ENCODE assay signal across 1 cellular context in the genomic region with DNA sequence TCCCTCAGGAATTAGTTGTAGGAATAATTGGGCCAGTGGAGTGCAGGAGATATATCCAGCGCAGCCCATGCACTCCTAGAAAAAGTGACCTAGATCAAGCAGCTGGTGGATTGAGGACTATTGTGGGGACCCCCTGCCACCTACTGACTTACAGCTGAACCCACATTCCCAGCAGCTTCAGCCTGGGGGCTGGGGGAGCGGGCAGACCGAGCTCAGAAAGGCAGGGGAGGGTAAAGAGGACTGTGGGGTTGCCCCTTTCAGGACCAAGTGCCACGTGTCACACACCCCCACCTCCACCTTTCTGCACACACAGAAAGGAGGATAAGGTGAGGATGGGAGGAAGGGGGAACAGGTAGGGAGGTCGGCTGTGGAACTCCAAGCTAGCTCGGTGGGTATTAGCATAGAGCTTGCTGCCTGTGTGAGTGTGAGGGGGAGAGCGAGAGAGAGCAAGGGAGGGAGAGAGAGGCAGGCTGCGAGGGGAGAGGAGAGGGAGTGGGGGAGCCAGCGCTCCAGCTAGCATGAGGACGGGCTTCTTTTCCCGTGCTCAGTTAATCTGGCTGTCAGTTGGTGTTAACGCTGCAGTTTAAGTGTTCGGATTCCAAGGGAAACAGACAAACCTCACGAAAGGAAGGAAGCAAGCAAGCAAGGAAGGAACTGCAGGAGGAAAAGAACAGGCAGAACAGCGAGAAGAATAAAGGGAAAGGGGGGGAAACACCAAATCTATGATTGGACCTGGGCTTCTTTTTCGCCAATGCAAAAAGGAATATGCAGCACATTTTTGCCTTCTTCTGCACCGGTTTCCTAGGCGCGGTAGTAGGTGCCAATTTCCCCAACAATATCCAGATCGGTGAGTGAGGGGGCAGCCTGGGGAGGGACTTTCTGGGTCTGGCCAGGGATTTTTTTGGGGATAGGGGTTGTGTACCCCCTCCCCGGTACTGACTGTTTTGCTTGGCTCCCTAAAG.
TF ChIP-seq lines count a peak whose summit lies in the region.

A gene (plus strand): TSS at position 547 of the 962 bp plus-strand sequence.

TF ChIP-seq in WTC11, 78 proteins besides CTCF, POLR2A, EP300 and RAD21 (continued from another document):
- TF ChIP-seq, protein P1, sequence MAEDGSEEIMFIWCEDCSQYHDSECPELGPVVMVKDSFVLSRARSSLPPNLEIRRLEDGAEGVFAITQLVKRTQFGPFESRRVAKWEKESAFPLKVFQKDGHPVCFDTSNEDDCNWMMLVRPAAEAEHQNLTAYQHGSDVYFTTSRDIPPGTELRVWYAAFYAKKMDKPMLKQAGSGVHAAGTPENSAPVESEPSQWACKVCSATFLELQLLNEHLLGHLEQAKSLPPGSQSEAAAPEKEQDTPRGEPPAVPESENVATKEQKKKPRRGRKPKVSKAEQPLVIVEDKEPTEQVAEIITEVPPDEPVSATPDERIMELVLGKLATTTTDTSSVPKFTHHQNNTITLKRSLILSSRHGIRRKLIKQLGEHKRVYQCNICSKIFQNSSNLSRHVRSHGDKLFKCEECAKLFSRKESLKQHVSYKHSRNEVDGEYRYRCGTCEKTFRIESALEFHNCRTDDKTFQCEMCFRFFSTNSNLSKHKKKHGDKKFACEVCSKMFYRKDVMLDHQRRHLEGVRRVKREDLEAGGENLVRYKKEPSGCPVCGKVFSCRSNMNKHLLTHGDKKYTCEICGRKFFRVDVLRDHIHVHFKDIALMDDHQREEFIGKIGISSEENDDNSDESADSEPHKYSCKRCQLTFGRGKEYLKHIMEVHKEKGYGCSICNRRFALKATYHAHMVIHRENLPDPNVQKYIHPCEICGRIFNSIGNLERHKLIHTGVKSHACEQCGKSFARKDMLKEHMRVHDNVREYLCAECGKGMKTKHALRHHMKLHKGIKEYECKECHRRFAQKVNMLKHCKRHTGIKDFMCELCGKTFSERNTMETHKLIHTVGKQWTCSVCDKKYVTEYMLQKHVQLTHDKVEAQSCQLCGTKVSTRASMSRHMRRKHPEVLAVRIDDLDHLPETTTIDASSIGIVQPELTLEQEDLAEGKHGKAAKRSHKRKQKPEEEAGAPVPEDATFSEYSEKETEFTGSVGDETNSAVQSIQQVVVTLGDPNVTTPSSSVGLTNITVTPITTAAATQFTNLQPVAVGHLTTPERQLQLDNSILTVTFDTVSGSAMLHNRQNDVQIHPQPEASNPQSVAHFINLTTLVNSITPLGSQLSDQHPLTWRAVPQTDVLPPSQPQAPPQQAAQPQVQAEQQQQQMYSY (CRISPR knock-in tag; IDR thresholded peaks at IDR 0.05) = no peak
- TF ChIP-seq JUN (CRISPR knock-in tag; IDR thresholded peaks at IDR 0.05) (no peak), MYBL2 (CRISPR knock-in tag; IDR thresholded peaks at IDR 0.05) (no peak), TEAD4 (CRISPR knock-in tag; IDR thresholded peaks at IDR 0.05) (no peak), FOXK1 (CRISPR knock-in tag; IDR thresholded peaks at IDR 0.05) (0 out of 2 replicates have a peak, but pooled peaks have one; percentile 39)
- TF ChIP-seq, protein P2, sequence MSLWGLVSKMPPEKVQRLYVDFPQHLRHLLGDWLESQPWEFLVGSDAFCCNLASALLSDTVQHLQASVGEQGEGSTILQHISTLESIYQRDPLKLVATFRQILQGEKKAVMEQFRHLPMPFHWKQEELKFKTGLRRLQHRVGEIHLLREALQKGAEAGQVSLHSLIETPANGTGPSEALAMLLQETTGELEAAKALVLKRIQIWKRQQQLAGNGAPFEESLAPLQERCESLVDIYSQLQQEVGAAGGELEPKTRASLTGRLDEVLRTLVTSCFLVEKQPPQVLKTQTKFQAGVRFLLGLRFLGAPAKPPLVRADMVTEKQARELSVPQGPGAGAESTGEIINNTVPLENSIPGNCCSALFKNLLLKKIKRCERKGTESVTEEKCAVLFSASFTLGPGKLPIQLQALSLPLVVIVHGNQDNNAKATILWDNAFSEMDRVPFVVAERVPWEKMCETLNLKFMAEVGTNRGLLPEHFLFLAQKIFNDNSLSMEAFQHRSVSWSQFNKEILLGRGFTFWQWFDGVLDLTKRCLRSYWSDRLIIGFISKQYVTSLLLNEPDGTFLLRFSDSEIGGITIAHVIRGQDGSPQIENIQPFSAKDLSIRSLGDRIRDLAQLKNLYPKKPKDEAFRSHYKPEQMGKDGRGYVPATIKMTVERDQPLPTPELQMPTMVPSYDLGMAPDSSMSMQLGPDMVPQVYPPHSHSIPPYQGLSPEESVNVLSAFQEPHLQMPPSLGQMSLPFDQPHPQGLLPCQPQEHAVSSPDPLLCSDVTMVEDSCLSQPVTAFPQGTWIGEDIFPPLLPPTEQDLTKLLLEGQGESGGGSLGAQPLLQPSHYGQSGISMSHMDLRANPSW (CRISPR knock-in tag; conservative IDR thresholded peaks at IDR 0.05; ENCODE audit: low read depth) = no peak
